ENCODE assay signal across 20 cellular contexts in genomic region chr18:7821784-7822183, GRCh38.
"Had no signal": no experiment of that assay in that cellular context is flagged by ENCODE, and none has a peak within 500 bp of the region (broad histone marks: within the 10 kb centered on the region; RNA-seq: fewer than 3 reads in every experiment).

No MANE protein-coding gene starts in this region.

- H3K4me3 ChIP-seq: cardiac muscle cell, mucosa of descending colon, stomach, transverse colon had no signal

- H3K27me3 ChIP-seq: cardiac muscle cell, dorsolateral prefrontal cortex, esophagus muscularis mucosa, stomach, transverse colon had no signal

- H3K27ac ChIP-seq: cardiac muscle cell, esophagus muscularis mucosa had no signal

- H3K36me3 ChIP-seq: cardiac muscle cell, esophagus muscularis mucosa, lower lobe of right lung, stomach, transverse colon had no signal

- H3K9me3 ChIP-seq: esophagus muscularis mucosa, lower lobe of right lung, mucosa of descending colon, stomach, transverse colon had no signal

- DNase-seq: activated CD4-positive, alpha-beta T cell treated with anti-CD3 and anti-CD28 coated beads, Interleukin-2, amount 50 U/mL, for 4 hours; activated CD8-positive, alpha-beta memory T cell treated with anti-CD3 and anti-CD28 coated beads, Interleukin-2, amount 50 U/mL, for 48 hours; activated naive CD4-positive, alpha-beta T cell; activated naive CD8-positive, alpha-beta T cell treated with anti-CD3 and anti-CD28 coated beads for 36 hours; activated T-cell treated with anti-CD3 and anti-CD28 coated beads, Interleukin-2, amount 50 U/mL, for 4 hours; amniotic stem cell; dorsolateral prefrontal cortex; effector memory CD8-positive, alpha-beta T cell; kidney; lower lobe of right lung; mesendoderm; mucosa of descending colon; naive thymus-derived CD4-positive, alpha-beta T cell; retina; stimulated activated CD4-positive, alpha-beta T cell treated with anti-CD3 and anti-CD28 coated beads, Interleukin-12 subunit alpha, Interleukin-12 subunit beta, amount 100 ng/mL, for 4 hours; stomach; T1000; transverse colon had no signal
